8 cellular contexts compared by ENCODE assay signal in the genomic region with DNA sequence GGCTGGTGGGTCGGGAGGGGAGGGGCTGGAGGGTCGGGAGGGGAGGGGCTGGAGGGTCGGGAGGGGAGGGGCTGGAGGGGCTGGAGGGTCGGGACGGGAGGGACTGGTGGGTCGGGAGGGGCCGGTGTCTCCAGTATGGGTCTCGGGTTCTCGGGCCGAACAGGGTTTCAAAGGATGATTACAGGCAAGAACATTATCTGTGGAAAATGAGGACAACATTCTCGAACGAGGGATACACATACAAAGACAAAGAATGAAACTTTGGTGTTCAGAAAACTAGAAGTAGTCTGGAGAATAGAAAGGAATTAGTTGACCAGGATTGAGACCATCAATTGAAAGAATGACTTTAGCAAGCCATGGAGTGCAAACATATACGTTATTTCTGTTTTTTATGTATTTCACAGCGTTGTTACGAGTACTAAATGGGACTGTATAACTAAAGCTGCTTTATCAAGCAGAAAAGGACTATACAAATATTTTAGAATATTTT. TPM values are rescaled to one million over a fixed set of nuclear protein-coding genes. Genes with fewer than 3 reads are reported as not detected.
A peak's percentile ranks its signal among the peaks of the same experiment; 100 is the strongest.
DNase-seq lines count a peak whose midpoint lies in the region; ATAC-seq and TF ChIP-seq lines count a peak whose summit lies in the region.

No MANE protein-coding gene starts in this region.

- ATAC-seq in thoracic aorta (ENCODE audit: insufficient number of reproducible peaks, low FRiP score, low read depth) = peak; percentile 16

- no peak for TF ChIP-seq RAD21 in liver (IDR thresholded peaks at IDR 0.05)

- H3K27ac ChIP-seq in angular gyrus (ENCODE audit: low read depth, low read length) (peak overlapping the region; percentile 40), liver (ENCODE audit: low read depth in 1 of 2, low read length in 2 of 2) (peak overlapping the region; percentile 96 to 97), thoracic aorta (peak overlapping the region; percentile 91 to 96)

- peak overlapping the region; percentile 72 for H3K27ac Mint-ChIP-seq in activated CD4-positive, alpha-beta T cell treated with anti-CD3 and anti-CD28 coated beads, Interleukin-2, amount 10 ng/mL, durations not matched to agents 24 days and 14 days

- no peaks in the 10 kb centered on the region for H3K27me3 ChIP-seq in liver (ENCODE audit: control insufficient read depth in 4 of 4, insufficient read depth in 4 of 4, low read length in 3 of 4)
- no peaks in the 10 kb centered on the region for H3K27me3 ChIP-seq in thoracic aorta (replicated peaks; ENCODE audit: insufficient read depth)

- H3K4me1 ChIP-seq in liver (ENCODE audit: control insufficient read depth in 4 of 4, insufficient read depth in 4 of 4, low read length in 3 of 4) = peaks cover 4 to 13% (median 11%) of the 10 kb centered on the region in 4 donors
- H3K4me1 ChIP-seq in thoracic aorta (ENCODE audit: control insufficient read depth in 1 of 2, low read depth in 2 of 2) = peaks cover 15 to 39% of the 10 kb centered on the region in 2 donors

- peak overlapping the region in 1 of 2 donors; percentile 49 for H3K9ac ChIP-seq in liver (ENCODE audit: low read depth in 1 of 2, low read length in 2 of 2)

- no peak for TF ChIP-seq POLR2A in erythroblast (IDR thresholded peaks at IDR 0.05; ENCODE audit: low read length)

- TF ChIP-seq CTCF in liver (IDR thresholded peaks at IDR 0.05; ENCODE audit: low read depth, low read length, missing input control) (no peak), thoracic aorta (IDR thresholded peaks at IDR 0.05) (no peak)

- H3K36me3 ChIP-seq in liver (ENCODE audit: control insufficient read depth in 4 of 4, insufficient read depth in 3 of 4, low read depth in 1 of 4, low read length in 3 of 4) (peaks cover 0 to 2% (median 0%) of the 10 kb centered on the region in 4 donors), thoracic aorta (peaks cover 5% of the 10 kb centered on the region)

- peak overlapping the region; percentile 88 for H3K4me3 Mint-ChIP-seq in activated CD4-positive, alpha-beta T cell treated with anti-CD3 and anti-CD28 coated beads, Interleukin-2, amount 10 ng/mL, durations not matched to agents 24 days and 14 days

- 9% methylated on average over 15 of the region's 15 CpGs for WGBS in liver

- no peaks in the 10 kb centered on the region for H3K9me3 ChIP-seq in liver (ENCODE audit: control insufficient read depth in 4 of 4, low read length in 3 of 4)
- no peaks in the 10 kb centered on the region for H3K9me3 ChIP-seq in thoracic aorta

- intact Hi-C loops in activated CD4-positive, alpha-beta T cell treated with anti-CD3 and anti-CD28 coated beads, Interleukin-2, amount 10 ng/mL, durations not matched to agents 24 days and 14 days (cut with micrococcal nuclease) = loop anchor here (1.0 to 2.0 kb wide), 3 partner anchors 25 to 734 kb away; partner anchors contain the start of gene AFF4

- DNase-seq in activated CD4-positive, alpha-beta T cell treated with anti-CD3 and anti-CD28 coated beads, Interleukin-2, amount 10 ng/mL, durations not matched to agents 24 days and 14 days = no peak
- no peak for DNase-seq in activated CD4-positive, alpha-beta T cell treated with anti-CD3 and anti-CD28 coated beads for 4 hours
- DNase-seq in thoracic aorta (ENCODE audit: low spot score) (no peak), erythroblast (lab: John Stamatoyannopoulos, UW) (no peak), anterior cingulate cortex (lab: John Stamatoyannopoulos, UW) (no peak)
- no peak for DNase-seq in activated effector memory CD4-positive, alpha-beta T cell treated with anti-CD3 and anti-CD28 coated beads, Interleukin-2, amount 50 U/mL, for 16 hours

- peaks cover 14% of the 10 kb centered on the region for H3K36me3 Mint-ChIP-seq in activated CD4-positive, alpha-beta T cell treated with anti-CD3 and anti-CD28 coated beads, Interleukin-2, amount 10 ng/mL, durations not matched to agents 24 days and 14 days (ENCODE audit: low read depth)

- peak overlapping the region; percentile 61 to 98 (median 86) for H3K4me3 ChIP-seq in liver (ENCODE audit: low read depth in 1 of 3, low read length in 3 of 3)
- H3K4me3 ChIP-seq in thoracic aorta = peak overlapping the region; percentile 84

- no peaks in the 10 kb centered on the region for H3K9me3 Mint-ChIP-seq in activated CD4-positive, alpha-beta T cell treated with anti-CD3 and anti-CD28 coated beads, Interleukin-2, amount 10 ng/mL, durations not matched to agents 24 days and 14 days

- peaks cover 6% of the 10 kb centered on the region for H3K27me3 Mint-ChIP-seq in activated CD4-positive, alpha-beta T cell treated with anti-CD3 and anti-CD28 coated beads, Interleukin-2, amount 10 ng/mL, durations not matched to agents 24 days and 14 days

- peaks cover 13% of the 10 kb centered on the region for H3K4me1 Mint-ChIP-seq in activated CD4-positive, alpha-beta T cell treated with anti-CD3 and anti-CD28 coated beads, Interleukin-2, amount 10 ng/mL, durations not matched to agents 24 days and 14 days

TF ChIP-seq in liver, 16 proteins besides CTCF, POLR2A, EP300 and RAD21:
- no peak for TF ChIP-seq FOXA2 (IDR thresholded peaks at IDR 0.05)
- TF ChIP-seq YY1 (IDR thresholded peaks at IDR 0.05) = no peak
- TF ChIP-seq GABPA (IDR thresholded peaks at IDR 0.05 in 1 of 2, conservative IDR thresholded peaks at IDR 0.05 in 1 of 2) = no peak

RNA-seq across cellular contexts. Expression of gene ZCCHC10, which starts 0.4 kb away (rescaled TPM):
- 32.2 and 36.0 TPM in 2 replicates for total RNA-seq in activated CD4-positive, alpha-beta T cell treated with anti-CD3 and anti-CD28 coated beads, Interleukin-2, amount 10 ng/mL, durations not matched to agents 24 days and 14 days
- total RNA-seq in liver = 1 to 10 TPM; 5.1 to 8.5 TPM
- 10 to 100 TPM; 11.1 to 24.2 TPM for polyA plus RNA-seq in liver
- 10 to 100 TPM; 16.8 to 40.0 TPM for total RNA-seq in thoracic aorta

RNA-seq across cellular contexts. Expression of gene HSPA4, which starts 25.1 kb away (rescaled TPM):
- total RNA-seq in activated CD4-positive, alpha-beta T cell treated with anti-CD3 and anti-CD28 coated beads, Interleukin-2, amount 10 ng/mL, durations not matched to agents 24 days and 14 days = 267 and 270 TPM in 2 replicates
- 10 to 100 TPM; 34.4 to 39.7 TPM for total RNA-seq in liver
- polyA plus RNA-seq in liver = 10 to 100 TPM; 22.1 to 29.5 TPM
- 10 to 100 TPM; 55.3 to 59.0 TPM for total RNA-seq in thoracic aorta

Comparison
In these comparisons a context has a peak if more than half of its experiments do, and no peak if none do; other contexts are left out.
1. H3K27ac ChIP-seq: peak in every context shown above with its lines; median percentile 96 in liver; 94 in thoracic aorta; 40 in angular gyrus.